22 cellular contexts compared by ENCODE assay signal in genomic region chr15:29688981-29689723, GRCh38.
A peak's percentile ranks its signal among the peaks of the same experiment; 100 is the strongest.
DNase-seq lines count a peak whose midpoint lies in the region; ATAC-seq and TF ChIP-seq lines count a peak whose summit lies in the region.
"Had no signal": no experiment of that assay in that cellular context is flagged by ENCODE, and none has a peak within 500 bp of the region (broad histone marks: within the 10 kb centered on the region; RNA-seq: fewer than 3 reads in every experiment).

No MANE protein-coding gene starts in this region.

- H3K27me3 Mint-ChIP-seq in osteocyte (ENCODE audit: unreplicated experiment) = no peaks in the 10 kb centered on the region

- peaks cover 23% of the 10 kb centered on the region for H3K4me1 Mint-ChIP-seq in osteocyte (ENCODE audit: unreplicated experiment)
- H3K4me1 Mint-ChIP-seq: GM23338 had no signal

- H3K9me3 ChIP-seq in right cardiac atrium (ENCODE audit: control insufficient read depth, low read length) (no peaks in the 10 kb centered on the region), vagina (no peaks in the 10 kb centered on the region)
- H3K9me3 ChIP-seq: BE2C, Caco-2, Peyer's patch had no signal

- in situ Hi-C loops in ACHN (cut with HindIII; ENCODE audit: low pct_ligation_motif_present, low pct_unique_long_range_greater_than_20kb, low sequenced_read_pairs) = no loop called here

- H3K36me3 Mint-ChIP-seq in osteocyte (ENCODE audit: unreplicated experiment) = peaks cover 3% of the 10 kb centered on the region

- H3K4me3 Mint-ChIP-seq in osteocyte (ENCODE audit: unreplicated experiment) = no peak overlapping the region
- H3K4me3 Mint-ChIP-seq: CD4-positive, alpha-beta T cell; GM23338 had no signal

- H3K27me3 ChIP-seq in right cardiac atrium (ENCODE audit: control insufficient read depth, insufficient read depth) (no peaks in the 10 kb centered on the region), vagina (no peaks in the 10 kb centered on the region)
- H3K27me3 ChIP-seq: BE2C, Peyer's patch had no signal

- ATAC-seq in right cardiac atrium (peak; percentile 10 to 33), left ventricle myocardium superior (no peak), esophagus mucosa (peak; percentile 26), left lobe of liver (no peak), HG02884 (IDR thresholded peaks at IDR 0.05; ENCODE audit: unreplicated experiment) (no peak)
- ATAC-seq: GM23338 had no signal

- DNase-seq in right cardiac atrium (no peak), left ventricle myocardium superior (no peak), osteocyte (ENCODE audit: extremely low spot score, unreplicated experiment) (peak; percentile 76), vagina (ENCODE audit: extremely low spot score in 2 of 2) (peak; percentile 83 to 87), ACHN (no peak), left lobe of liver (ENCODE audit: low spot score) (no peak)
- DNase-seq: Caco-2; CD4-positive, alpha-beta T cell; DMS 273 treated with DMSO at 0.1 percent for 48 hours; DND-41; HCEC 1CT; Karpas-422; MV-4-11; NCI-H1694 treated with DMSO at 0.1 percent for 48 hours; NCI-H2081 treated with DMSO at 0.1 percent for 48 hours; NCI-H82; Peyer's patch; Right ventricle myocardium superior had no signal

- no peak for TF ChIP-seq POLR2A in vagina (IDR thresholded peaks at IDR 0.05)

- H3K4me3 ChIP-seq in right cardiac atrium (ENCODE audit: low read length) (no peak overlapping the region), vagina (no peak overlapping the region)
- H3K4me3 ChIP-seq: GM23338, Peyer's patch had no signal

- H3K4me1 ChIP-seq in right cardiac atrium (ENCODE audit: control insufficient read depth, insufficient read depth, low read length) = no peaks in the 10 kb centered on the region
- H3K4me1 ChIP-seq in vagina = no peaks in the 10 kb centered on the region
- H3K4me1 ChIP-seq: Caco-2 had no signal

- 93% methylated on average over 16 of the region's 16 CpGs for WGBS in right cardiac atrium

- peaks cover under 1% of the 10 kb centered on the region for H3K9me3 Mint-ChIP-seq in osteocyte (ENCODE audit: unreplicated experiment)

- no peak for TF ChIP-seq CTCF in osteocyte (IDR thresholded peaks at IDR 0.05)
- TF ChIP-seq CTCF in vagina (IDR thresholded peaks at IDR 0.05) = no peak

- intact Hi-C loops in right cardiac atrium (cut with DNase I) (no loop called here), left ventricle myocardium superior (cut with micrococcal nuclease) (no loop called here), vagina (cut with DNase I) (no loop called here)

- no peak overlapping the region for H3K27ac Mint-ChIP-seq in osteocyte (ENCODE audit: unreplicated experiment)
- H3K27ac Mint-ChIP-seq: CD4-positive, alpha-beta T cell; GM23338 had no signal

- no peaks in the 10 kb centered on the region for H3K36me3 ChIP-seq in vagina
- H3K36me3 ChIP-seq: BE2C, Peyer's patch had no signal

- H3K27ac ChIP-seq in right cardiac atrium (ENCODE audit: low read length) (no peak overlapping the region), vagina (no peak overlapping the region)

Comparison
In these comparisons a context has a peak if more than half of its experiments do, and no peak if none do; other contexts are left out.
1. ATAC-seq: peak in right cardiac atrium (2 of 2) and esophagus mucosa (single experiment); none in left ventricle myocardium superior (single experiment), left lobe of liver (single experiment) and HG02884 (single experiment).
2. DNase-seq: peak in osteocyte (single experiment) and vagina (2 of 2); none in right cardiac atrium (0 of 3), left ventricle myocardium superior (single experiment), ACHN (single experiment) and left lobe of liver (single experiment).